Comparison of ENCODE assay signal across 11 cellular contexts in the genomic region with DNA sequence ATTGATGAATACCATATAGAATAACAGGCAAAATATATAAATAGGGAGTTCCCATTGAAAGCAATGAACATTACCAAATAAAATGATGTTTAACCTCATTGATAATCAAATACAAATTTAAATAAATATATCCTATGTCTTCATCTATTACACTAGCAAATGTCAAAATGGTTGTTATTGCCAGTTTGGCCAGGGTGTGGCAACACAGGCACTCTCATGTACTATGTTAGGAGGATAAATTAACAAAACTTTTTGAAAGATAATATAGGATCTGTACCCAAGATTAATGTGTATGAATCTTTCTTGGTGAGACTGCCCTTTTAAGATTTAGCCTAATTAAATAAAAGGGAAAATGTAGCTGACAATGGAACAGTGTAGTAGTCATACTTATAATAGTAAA.
DNase-seq lines count a peak whose midpoint lies in the region; ATAC-seq and TF ChIP-seq lines count a peak whose summit lies in the region.
"Had no signal": no experiment of that assay in that cellular context is flagged by ENCODE, and none has a peak within 500 bp of the region (broad histone marks: within the 10 kb centered on the region; RNA-seq: fewer than 3 reads in every experiment).

No MANE protein-coding gene starts in this region.

- TF ChIP-seq RAD21 in HCT116 (IDR thresholded peaks at IDR 0.05; ENCODE audit: low read depth), result peak; percentile 64

- H3K9me2 ChIP-seq in HCT116 (ENCODE audit: insufficient read depth), result no peaks in the 10 kb centered on the region

- DNase-seq in DMS114 treated with DMSO at 0.1 percent for 48 hours (lab: John Stamatoyannopoulos, UW; ENCODE audit: unreplicated experiment), result peak; percentile 3
- DNase-seq in HCT116 (ENCODE audit: low read depth, low spot score), result peak; percentile 2
- DNase-seq in astrocyte of the cerebellum (ENCODE audit: low read depth), result no peak
- DNase-seq in mesendoderm, result peak; percentile 6
- no peak for DNase-seq in activated CD4-positive, alpha-beta T cell treated with anti-CD3 and anti-CD28 coated beads, Interleukin-2, amount 10 ng/mL, durations not matched to agents 7 days and 5 days
- no peak for DNase-seq in coronary artery (ENCODE audit: low spot score)
- DNase-seq in activated T-cell treated with anti-CD3 and anti-CD28 coated beads, Interleukin-2, amount 50 U/mL, for 4 hours, result no peak
- DNase-seq: cortex of kidney, GDM1, NCI-H187 treated with DMSO at 0.1 percent for 48 hours, pancreas had no signal

- no peaks in the 10 kb centered on the region for H3K27me3 Mint-ChIP-seq in activated CD4-positive, alpha-beta T cell treated with anti-CD3 and anti-CD28 coated beads, Interleukin-2, amount 10 ng/mL, durations not matched to agents 7 days and 5 days
- H3K27me3 Mint-ChIP-seq in activated T-cell treated with anti-CD3 and anti-CD28 coated beads, Interleukin-2, amount 50 U/mL, for 4 hours (ENCODE audit: low read depth), result no peaks in the 10 kb centered on the region

- no peak overlapping the region for H3K18ac ChIP-seq in mesendoderm (ENCODE audit: low read length)

- H3K27ac Mint-ChIP-seq in activated CD4-positive, alpha-beta T cell treated with anti-CD3 and anti-CD28 coated beads, Interleukin-2, amount 10 ng/mL, durations not matched to agents 7 days and 5 days, result no peak overlapping the region

- no peaks in the 10 kb centered on the region for H3K36me3 Mint-ChIP-seq in activated CD4-positive, alpha-beta T cell treated with anti-CD3 and anti-CD28 coated beads, Interleukin-2, amount 10 ng/mL, durations not matched to agents 7 days and 5 days (ENCODE audit: low read depth)
- H3K36me3 Mint-ChIP-seq in activated T-cell treated with anti-CD3 and anti-CD28 coated beads, Interleukin-2, amount 50 U/mL, for 4 hours (ENCODE audit: insufficient read depth), result no peaks in the 10 kb centered on the region

- H3K4ac ChIP-seq in mesendoderm (ENCODE audit: low read depth, low read length), result no peak overlapping the region

- H3K27me3 ChIP-seq in HCT116 (ENCODE audit: insufficient read depth, low read length) (no peaks in the 10 kb centered on the region), mesendoderm (ENCODE audit: insufficient read depth, low read length, poor library complexity) (no peaks in the 10 kb centered on the region)
- H3K27me3 ChIP-seq: pancreas had no signal

- no TSS peak for BruUV-seq in HCT116 (replicated peaks; lab: Mats Ljungman, UMichigan)

- peak in 2 of 3 experiments; percentile 28 to 43; a peak in 3 of 6 replicates for TF ChIP-seq CTCF in HCT116 (IDR thresholded peaks at IDR 0.05 in 2 of 3, conservative IDR thresholded peaks at IDR 0.05 in 1 of 3; ENCODE audit: borderline replicate concordance in 1 of 3, insufficient read depth in 1 of 3, low read depth in 2 of 3, low read length in 2 of 3)
- peak; percentile 32 for TF ChIP-seq CTCF in astrocyte of the cerebellum (IDR thresholded peaks at IDR 0.05; ENCODE audit: low read depth, low read length, missing control alignments)
- no peak for TF ChIP-seq CTCF in coronary artery (IDR thresholded peaks at IDR 0.05)

- H2AK5ac ChIP-seq in mesendoderm (ENCODE audit: low read length), result no peak overlapping the region

- H3K27ac ChIP-seq in HCT116 (ENCODE audit: low read depth, low read length) (no peak overlapping the region), mesendoderm (ENCODE audit: low read depth, low read length) (no peak overlapping the region), coronary artery (no peak overlapping the region)
- H3K27ac ChIP-seq: pancreas had no signal

- H3K79me1 ChIP-seq in mesendoderm (ENCODE audit: low read length), result no peaks in the 10 kb centered on the region

- H3K79me2 ChIP-seq in HCT116 (ENCODE audit: insufficient read depth, low read length) (no peaks in the 10 kb centered on the region), mesendoderm (ENCODE audit: control insufficient read depth, insufficient read depth, low read length) (no peaks in the 10 kb centered on the region)

- in situ Hi-C loops in astrocyte of the cerebellum (cut with HindIII; ENCODE audit: low sequenced_read_pairs), result no loop called here

- peak; percentile 75 for ATAC-seq in HCT116
- no peak for ATAC-seq in activated T-cell treated with anti-CD3 and anti-CD28 coated beads, Interleukin-2, amount 50 U/mL, for 4 hours
- ATAC-seq: pancreas had no signal

- H3K9me3 Mint-ChIP-seq in activated CD4-positive, alpha-beta T cell treated with anti-CD3 and anti-CD28 coated beads, Interleukin-2, amount 10 ng/mL, durations not matched to agents 7 days and 5 days, result no peaks in the 10 kb centered on the region
- peaks cover 3% of the 10 kb centered on the region for H3K9me3 Mint-ChIP-seq in activated T-cell treated with anti-CD3 and anti-CD28 coated beads, Interleukin-2, amount 50 U/mL, for 4 hours

- H3K23ac ChIP-seq in mesendoderm (ENCODE audit: low read length), result no peak overlapping the region

- no peak for TF ChIP-seq POLR2A in HCT116 (IDR thresholded peaks at IDR 0.05; ENCODE audit: borderline replicate concordance, extremely low read depth, insufficient read depth, insufficient read length)

- no peaks in the 10 kb centered on the region for H4K20me1 ChIP-seq in HCT116 (ENCODE audit: insufficient read depth)

- no peaks in the 10 kb centered on the region for H3K4me1 Mint-ChIP-seq in activated CD4-positive, alpha-beta T cell treated with anti-CD3 and anti-CD28 coated beads, Interleukin-2, amount 10 ng/mL, durations not matched to agents 7 days and 5 days
- H3K4me1 Mint-ChIP-seq in activated T-cell treated with anti-CD3 and anti-CD28 coated beads, Interleukin-2, amount 50 U/mL, for 4 hours (ENCODE audit: low read depth), result no peaks in the 10 kb centered on the region

- RAD21 ChIA-PET in HCT116 (lab: Charles Lee; ENCODE audit: low non-redundant PET in 1 of 2, low total read pairs in 2 of 2, uncharacterized antibody in 2 of 2, unreplicated experiment in 2 of 2), result interaction anchor here in 1 of 2 experiments (1.0 kb wide), 1 partner anchor 370 kb away, joined by 4 read pairs; no protein-coding TSS in a partner anchor

- no peak overlapping the region for H2AFZ ChIP-seq in HCT116 (ENCODE audit: low read depth, low read length, poor library complexity, severe bottlenecking)

- H3K4me1 ChIP-seq in HCT116 (ENCODE audit: control insufficient read depth in 1 of 2, insufficient read depth in 2 of 2, low read length in 2 of 2), result no peaks in the 10 kb centered on the region
- H3K4me1 ChIP-seq in mesendoderm (ENCODE audit: control insufficient read depth, low read depth, low read length), result no peaks in the 10 kb centered on the region
- H3K4me1 ChIP-seq: pancreas had no signal

- H3K4me3 Mint-ChIP-seq in activated CD4-positive, alpha-beta T cell treated with anti-CD3 and anti-CD28 coated beads, Interleukin-2, amount 10 ng/mL, durations not matched to agents 7 days and 5 days, result no peak overlapping the region
- H3K4me3 Mint-ChIP-seq in activated T-cell treated with anti-CD3 and anti-CD28 coated beads, Interleukin-2, amount 50 U/mL, for 4 hours, result no peak overlapping the region

- CTCF ChIA-PET in HCT116 (lab: Charles Lee), result interaction anchor here (1.0 to 1.7 kb wide), 6 partner anchors 20 to 688 kb away, joined by 3 to 10 read pairs (median 5); no protein-coding TSS in a partner anchor
- CTCF ChIA-PET in activated CD4-positive, alpha-beta T cell treated with anti-CD3 and anti-CD28 coated beads, Interleukin-2, amount 10 ng/mL, durations not matched to agents 7 days and 5 days (lab: Charles Lee), result no interaction called here

- no peak overlapping the region for H3K56ac ChIP-seq in mesendoderm (ENCODE audit: low read length)

- H4K5ac ChIP-seq in mesendoderm (ENCODE audit: low read length), result no peak overlapping the region

- H3K9me3 ChIP-seq in HCT116 (ENCODE audit: control insufficient read depth in 1 of 2, insufficient read depth in 1 of 2, low read depth in 1 of 2, low read length in 2 of 2), result no peaks in the 10 kb centered on the region
- H3K9me3 ChIP-seq: pancreas had no signal

- intact Hi-C loops in HCT116 (cut with micrococcal nuclease), result loop anchor here (10.0 kb wide), 2 partner anchors 375 to 645 kb away; no protein-coding TSS in a partner anchor

- H3K4me2 ChIP-seq in HCT116 (ENCODE audit: low read length) (no peak overlapping the region), mesendoderm (ENCODE audit: low read length) (no peak overlapping the region)

- no peak overlapping the region for H2BK15ac ChIP-seq in mesendoderm (replicated peaks; ENCODE audit: low read depth)

- no peak overlapping the region for H4K8ac ChIP-seq in mesendoderm (ENCODE audit: low read depth, low read length)

- H3K9ac ChIP-seq in HCT116 (ENCODE audit: low read length) (no peak overlapping the region), mesendoderm (ENCODE audit: low read length) (no peak overlapping the region)

- H2BK120ac ChIP-seq in mesendoderm (ENCODE audit: low read depth, low read length), result no peak overlapping the region

- no peak overlapping the region for H2BK5ac ChIP-seq in mesendoderm (ENCODE audit: low read length)

- no peak overlapping the region for H3K4me3 ChIP-seq in HCT116 (replicated peaks in 1 of 2; ENCODE audit: low read depth in 1 of 2, low read length in 2 of 2)
- no peak overlapping the region for H3K4me3 ChIP-seq in astrocyte of the cerebellum (ENCODE audit: low read depth, low read length)
- H3K4me3 ChIP-seq in mesendoderm (ENCODE audit: low read length), result no peak overlapping the region
- H3K4me3 ChIP-seq in coronary artery, result no peak overlapping the region
- H3K4me3 ChIP-seq: pancreas had no signal

- H3K36me3 ChIP-seq in HCT116 (ENCODE audit: control insufficient read depth in 1 of 2, insufficient read depth in 2 of 2, low read length in 2 of 2) (no peaks in the 10 kb centered on the region), mesendoderm (ENCODE audit: control insufficient read depth, insufficient read depth, low read length) (no peaks in the 10 kb centered on the region)
- H3K36me3 ChIP-seq: pancreas had no signal

- POLR2A ChIA-PET in HCT116 (lab: Charles Lee), result no interaction called here
- POLR2A ChIA-PET in activated CD4-positive, alpha-beta T cell treated with anti-CD3 and anti-CD28 coated beads, Interleukin-2, amount 10 ng/mL, durations not matched to agents 7 days and 5 days (lab: Charles Lee), result no interaction called here

TF ChIP-seq in HCT116, 20 proteins besides CTCF, POLR2A, EP300 and RAD21 (continues in another document):
- no peak for TF ChIP-seq CBX3 (IDR thresholded peaks at IDR 0.05; ENCODE audit: low read depth)
- TF ChIP-seq TCF7L2 (IDR thresholded peaks at IDR 0.05; ENCODE audit: borderline replicate concordance, extremely low read depth, insufficient read depth, insufficient read length), result no peak
- TF ChIP-seq SIN3A (IDR thresholded peaks at IDR 0.05; ENCODE audit: low read depth), result no peak

Comparison
In these comparisons a context has a peak if more than half of its experiments do, and no peak if none do; other contexts are left out.
1. DNase-seq: peak in DMS114 treated with DMSO at 0.1 percent for 48 hours (single experiment), HCT116 (single experiment) and mesendoderm (single experiment); none in astrocyte of the cerebellum (single experiment), activated CD4-positive, alpha-beta T cell treated with anti-CD3 and anti-CD28 coated beads, Interleukin-2, amount 10 ng/mL, durations not matched to agents 7 days and 5 days (single experiment), coronary artery (single experiment) and activated T-cell treated with anti-CD3 and anti-CD28 coated beads, Interleukin-2, amount 50 U/mL, for 4 hours (single experiment).